ENCODE assay signal across 20 cellular contexts in genomic region chr18:23314672-23315071, GRCh38.
"Had no signal": no experiment of that assay in that cellular context is flagged by ENCODE, and none has a peak within 500 bp of the region (broad histone marks: within the 10 kb centered on the region; RNA-seq: fewer than 3 reads in every experiment).

No MANE protein-coding gene starts in this region.

- ATAC-seq: heart left ventricle, left colon, left ventricle myocardium superior had no signal

- H3K9me3 Mint-ChIP-seq: naive B cell had no signal

- H3K36me3 ChIP-seq: colonic mucosa, heart left ventricle, neutrophil, right atrium auricular region, stomach, thoracic aorta, transverse colon had no signal

- H3K27me3 ChIP-seq: colonic mucosa, heart left ventricle, neutrophil, right atrium auricular region, stomach, transverse colon had no signal

- H3K9me3 ChIP-seq: colonic mucosa, heart left ventricle, neutrophil, right atrium auricular region, stomach, thoracic aorta, transverse colon had no signal

- H3K27ac ChIP-seq: colonic mucosa, heart left ventricle, neutrophil, right atrium auricular region, stomach, thoracic aorta, transverse colon had no signal

- H3K4me3 Mint-ChIP-seq: naive B cell had no signal

- DNase-seq: cerebellar nuclear complex; colonic mucosa; dermis blood vessel endothelial cell; heart left ventricle; hypothalamus; left colon; left ventricle myocardium superior; mesenchymal stem cell; naive B cell; posterior cingulate gyrus; small intestine; stimulated activated CD4-positive, alpha-beta T cell treated with anti-CD3 and anti-CD28 coated beads, Interleukin-12 subunit alpha, Interleukin-12 subunit beta, amount 100 ng/mL, for 4 hours; stimulated activated naive CD4-positive, alpha-beta T cell; stomach; substantia nigra; transverse colon had no signal

- H3K4me3 ChIP-seq: colonic mucosa, heart left ventricle, lung, right atrium auricular region, stomach, thoracic aorta, transverse colon had no signal

- H3K27me3 Mint-ChIP-seq: naive B cell had no signal

- H3K4me1 ChIP-seq: colonic mucosa, transverse colon had no signal
